In genomic region chr12:108825205-108825950, GRCh38 we compare ENCODE assay signal across 8 cellular contexts. TPM values are rescaled to one million over a fixed set of nuclear protein-coding genes. Genes with fewer than 3 reads are reported as not detected.
A peak's percentile ranks its signal among the peaks of the same experiment; 100 is the strongest.
DNase-seq lines count a peak whose midpoint lies in the region; FAIRE-seq and TF ChIP-seq lines count a peak whose summit lies in the region.

No MANE protein-coding gene starts in this region.

- H3K27ac ChIP-seq in osteoblast (ENCODE audit: low read depth, low read length), result peak overlapping the region; percentile 99

- peaks cover 82% of the 10 kb centered on the region for H3K79me2 ChIP-seq in osteoblast (ENCODE audit: insufficient read depth, low read length)

- H4K20me1 ChIP-seq in osteoblast (ENCODE audit: insufficient read depth, low read length), result no peaks in the 10 kb centered on the region

- H3K36me3 ChIP-seq in osteoblast (ENCODE audit: insufficient read depth, low read length), result peaks cover 62% of the 10 kb centered on the region

- peak overlapping the region; percentile 47 for H3K4me3 Mint-ChIP-seq in chondrocyte (ENCODE audit: unreplicated experiment)

- H3K27me3 Mint-ChIP-seq in chondrocyte (ENCODE audit: low read depth), result no peaks in the 10 kb centered on the region

- peaks cover 80% of the 10 kb centered on the region for H3K4me1 ChIP-seq in osteoblast (ENCODE audit: insufficient read depth, low read length)

- peak overlapping the region; percentile 99 for H3K27ac Mint-ChIP-seq in chondrocyte (ENCODE audit: unreplicated experiment)

- TF ChIP-seq CTCF in GM12865 (IDR thresholded peaks at IDR 0.05; ENCODE audit: insufficient read depth, low read depth, low read length, missing control alignments) (no peak), chondrocyte (IDR thresholded peaks at IDR 0.05) (no peak), osteoblast (IDR thresholded peaks at IDR 0.05; ENCODE audit: extremely low read depth, low read depth, low read length) (no peak), D721Med (IDR thresholded peaks at IDR 0.05; ENCODE audit: insufficient read depth, missing control alignments) (no peak)

- no peaks in the 10 kb centered on the region for H3K9me3 Mint-ChIP-seq in chondrocyte (ENCODE audit: low read depth)

- H3K9me3 ChIP-seq in osteoblast (ENCODE audit: low read depth, low read length), result no peaks in the 10 kb centered on the region

- H3K4me1 Mint-ChIP-seq in chondrocyte (ENCODE audit: low read depth), result peaks cover 95% of the 10 kb centered on the region

- peak overlapping the region; percentile 76 for H3K4me2 ChIP-seq in osteoblast (ENCODE audit: insufficient read depth, low read length)

- H3K27me3 ChIP-seq in osteoblast (ENCODE audit: insufficient read depth, low read length), result no peaks in the 10 kb centered on the region

- peak; percentile 24 for DNase-seq in GM12865 (ENCODE audit: low read depth)
- DNase-seq in KBM-7, result peak; percentile 34
- no peak for DNase-seq in chondrocyte (ENCODE audit: low spot score)
- no peak for DNase-seq in osteoblast (ENCODE audit: insufficient read length, low spot score, missing footprints)
- no peak for DNase-seq in D721Med (ENCODE audit: insufficient read length, low spot score)
- no peak for DNase-seq in effector CD8-positive, alpha-beta T cell (lab: John Stamatoyannopoulos, UW)
- DNase-seq in activated CD8-positive, alpha-beta memory T cell treated with anti-CD3 and anti-CD28 coated beads for 24 hours, result no peak
- DNase-seq in NCI-H1048 (lab: John Stamatoyannopoulos, UW), result no peak

- H3K4me3 ChIP-seq in GM12865 (ENCODE audit: low read depth, low read length), result no peak overlapping the region
- peak overlapping the region; percentile 52 for H3K4me3 ChIP-seq in osteoblast (ENCODE audit: insufficient read depth, low read length)

- H3K36me3 Mint-ChIP-seq in chondrocyte (ENCODE audit: low read depth), result peaks cover 37% of the 10 kb centered on the region

- FAIRE-seq in D721Med (lab: Jason Lieb, UNC), result no peak

- no peak overlapping the region for H2AFZ ChIP-seq in osteoblast (ENCODE audit: low read length)

- in situ Hi-C loops in KBM-7 (cut with MboI; ENCODE audit: low pct_unique_long_range_greater_than_20kb, low sequenced_read_pairs), result no loop called here

RNA-seq across cellular contexts. Expression of gene SSH1, which starts 32.0 kb away (rescaled TPM):
- total RNA-seq in chondrocyte, result 125 to 138 TPM (median 127 TPM) in 3 replicates
- 31.8 and 34.2 TPM in 2 replicates for total RNA-seq in osteoblast

RNA-seq across cellular contexts. Expression of gene DAO, which starts 54.5 kb away (rescaled TPM):
- total RNA-seq in chondrocyte, result not detected in 3 replicates
- not detected in 2 replicates for total RNA-seq in osteoblast

Comparison
In these comparisons a context has a peak if more than half of its experiments do, and no peak if none do; other contexts are left out.
1. DNase-seq: peak in GM12865 (single experiment) and KBM-7 (single experiment); none in chondrocyte (single experiment), osteoblast (single experiment), D721Med (single experiment), effector CD8-positive, alpha-beta T cell (single experiment), activated CD8-positive, alpha-beta memory T cell treated with anti-CD3 and anti-CD28 coated beads for 24 hours (single experiment) and NCI-H1048 (single experiment).